ENCODE assay signal across 5 cellular contexts in genomic region chr1:814543-814942, GRCh38.
DNase-seq lines count a peak whose midpoint lies in the region; ATAC-seq and TF ChIP-seq lines count a peak whose summit lies in the region.
"Not testable (repeated sequence)": the region's sequence is repeated elsewhere in the genome, so short reads cannot be mapped to it uniquely, and the experiment has no call there.

No MANE protein-coding gene starts in this region.

- intact Hi-C loops in esophagus muscularis mucosa (cut with DNase I); left colon (cut with DNase I, micrococcal nuclease): not testable (repeated sequence)

- peak overlapping the region in 1 of 8 donors; percentile 16 for H3K4me3 Mint-ChIP-seq in naive B cell

- not testable (repeated sequence) for H3K27me3 Mint-ChIP-seq in naive B cell

- TF ChIP-seq CTCF in C4-2B (conservative IDR thresholded peaks at IDR 0.05); VCaP (conservative IDR thresholded peaks at IDR 0.05); esophagus muscularis mucosa (IDR thresholded peaks at IDR 0.05): not testable (repeated sequence)

- not testable (repeated sequence) for H3K27ac Mint-ChIP-seq in naive B cell

- ATAC-seq in left colon (peak; percentile 10), naive B cell (ENCODE audit: low read depth in 2 of 2) (peak; percentile 58 to 61)

- H3K27me3 ChIP-seq in esophagus muscularis mucosa = not testable (repeated sequence)

- no CpG with 5 or more reads among the region's 7 CpGs for WGBS in esophagus muscularis mucosa

- not testable (repeated sequence) for H3K36me3 Mint-ChIP-seq in naive B cell

- peak; percentile 19 for DNase-seq in esophagus muscularis mucosa (ENCODE audit: extremely low spot score)
- not testable (repeated sequence) for DNase-seq in left colon, naive B cell

- H3K4me3 ChIP-seq in esophagus muscularis mucosa = not testable (repeated sequence)

- H3K4me1 ChIP-seq in esophagus muscularis mucosa = peaks cover 6 to 33% (median 17%) of the 10 kb centered on the region in 4 donors

- not testable (repeated sequence) for TF ChIP-seq POLR2A in esophagus muscularis mucosa (IDR thresholded peaks at IDR 0.05; ENCODE audit: low read depth)

- H3K36me3 ChIP-seq in esophagus muscularis mucosa = not testable (repeated sequence)

- H3K4me1 Mint-ChIP-seq in naive B cell = peaks cover 12 to 20% (median 15%) of the 10 kb centered on the region in 3 donors

- not testable (repeated sequence) for H3K9me3 Mint-ChIP-seq in naive B cell

- not testable (repeated sequence) for TF ChIP-seq EP300 in esophagus muscularis mucosa (IDR thresholded peaks at IDR 0.05)

- H3K27ac ChIP-seq in C4-2B = peak overlapping the region; percentile 84
- H3K27ac ChIP-seq in VCaP = peak overlapping the region; percentile 86
- not testable (repeated sequence) for H3K27ac ChIP-seq in esophagus muscularis mucosa (replicated peaks in 1 of 4)

- H3K9me3 ChIP-seq in esophagus muscularis mucosa = not testable (repeated sequence)
